10 cellular contexts compared by ENCODE assay signal in the genomic region with DNA sequence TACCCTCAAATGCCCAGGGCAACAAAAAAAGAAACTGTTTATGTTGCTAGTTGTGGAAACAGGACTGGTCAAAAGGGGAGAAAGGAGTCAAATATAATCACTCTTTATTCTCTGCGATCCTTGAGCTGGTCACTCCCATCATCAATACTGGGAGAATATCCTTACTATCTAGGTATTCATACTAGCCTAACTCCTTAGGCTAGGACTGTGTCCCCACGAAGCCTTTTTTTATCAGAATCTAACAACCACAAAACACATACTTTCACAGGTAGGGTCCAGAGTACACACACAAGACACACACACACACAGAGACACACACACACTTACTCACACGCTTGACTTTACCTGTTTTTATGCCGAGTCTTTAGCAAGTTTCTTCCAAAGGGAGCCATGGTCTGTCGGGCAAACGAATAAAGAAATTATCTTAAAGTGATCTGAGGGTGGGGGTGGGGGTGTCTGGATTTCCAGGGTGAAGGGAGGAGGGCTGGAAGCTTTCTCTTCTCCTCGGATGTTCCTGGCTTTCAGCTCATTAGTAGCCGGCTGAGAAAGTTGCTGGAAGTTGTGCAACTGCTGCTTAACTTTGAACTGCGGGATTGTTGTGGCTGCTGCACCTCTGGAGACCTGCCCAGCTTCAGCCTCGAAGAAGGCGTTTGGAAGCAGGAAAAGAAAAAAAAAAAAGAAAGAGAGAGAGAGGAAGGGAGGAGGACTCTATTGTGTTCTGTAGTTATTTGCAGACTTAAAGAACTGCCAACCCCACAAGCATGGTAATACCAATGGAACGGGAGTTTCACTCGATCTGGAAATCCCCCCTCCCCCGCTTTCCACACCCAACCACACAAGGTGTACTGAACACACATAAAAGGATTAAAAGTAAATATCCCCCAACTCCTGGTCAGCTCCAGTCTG. TPM values are rescaled to one million over a fixed set of nuclear protein-coding genes. Genes with fewer than 3 reads are reported as not detected.
A peak's percentile ranks its signal among the peaks of the same experiment; 100 is the strongest.
DNase-seq lines count a peak whose midpoint lies in the region; ATAC-seq and TF ChIP-seq lines count a peak whose summit lies in the region.
"Had no signal": no experiment of that assay in that cellular context is flagged by ENCODE, and none has a peak within 500 bp of the region (broad histone marks: within the 10 kb centered on the region; RNA-seq: fewer than 3 reads in every experiment).

TSS of gene RASSF9 (minus strand) at position 600 of the 906 bp plus-strand sequence. CDS start at position 392, 208 bp downstream.

- POLR2A ChIA-PET in CD4-positive, alpha-beta T cell (lab: Charles Lee), result no interaction called here

- H3K27ac ChIP-seq in muscle layer of duodenum (ENCODE audit: low read length), result peak within 1 kb of the TSS; percentile 89
- no peak within 1 kb of the TSS for H3K27ac ChIP-seq in CD4-positive, alpha-beta T cell (ENCODE audit: low read depth, low read length)

- H3K4me1 Mint-ChIP-seq in CD4-positive, alpha-beta T cell (ENCODE audit: low read depth), result no peaks in the 10 kb centered on the region

- H3K36me3 Mint-ChIP-seq in CD4-positive, alpha-beta T cell (ENCODE audit: low read depth), result no peaks in the 10 kb centered on the region

- no peaks in the 10 kb centered on the region for H3K27me3 ChIP-seq in muscle layer of duodenum (ENCODE audit: low read depth, low read length)
- H3K27me3 ChIP-seq in CD4-positive, alpha-beta T cell (ENCODE audit: control insufficient read depth, insufficient read depth, low read length), result no peaks in the 10 kb centered on the region

- H3K4me3 Mint-ChIP-seq in CD4-positive, alpha-beta T cell, result no peak within 1 kb of the TSS

- ATAC-seq in esophagus mucosa (peak; percentile 89), GM18873 (IDR thresholded peaks at IDR 0.05; ENCODE audit: low FRiP score, unreplicated experiment) (no peak)
- ATAC-seq in CD4-positive, alpha-beta T cell (ENCODE audit: poor library complexity), result no peak

- peak within 1 kb of the TSS; percentile 52 for H3K4me3 ChIP-seq in AG09309 (ENCODE audit: control insufficient read depth, low read depth, low read length)
- peak within 1 kb of the TSS; percentile 51 to 70 for H3K4me3 ChIP-seq in muscle layer of duodenum (ENCODE audit: low read depth in 1 of 2, low read length in 2 of 2)

- intact Hi-C loops in CD4-positive, alpha-beta T cell (cut with DNase I, micrococcal nuclease), result no loop called here

- peaks cover 6 to 8% of the 10 kb centered on the region in 2 donors for H3K4me1 ChIP-seq in muscle layer of duodenum (ENCODE audit: control insufficient read depth in 1 of 2, insufficient read depth in 2 of 2, low read length in 2 of 2)

- DNase-seq in AG09309 (ENCODE audit: low read depth) (peak; percentile 77), NCI-H146 (lab: John Stamatoyannopoulos, UW) (peak; percentile 64), NCI-H1436 treated with DMSO at 0.1 percent for 48 hours (lab: John Stamatoyannopoulos, UW) (no peak), epidermal melanocyte (ENCODE audit: insufficient read length, low spot score) (no peak)
- DNase-seq in CD4-positive, alpha-beta T cell, result no peak
- DNase-seq: DND-41, NCI-H510A treated with DMSO at 0.1 percent for 48 hours had no signal

- no peaks in the 10 kb centered on the region for H3K27me3 Mint-ChIP-seq in CD4-positive, alpha-beta T cell

- CTCF ChIA-PET in CD4-positive, alpha-beta T cell (lab: Charles Lee), result no interaction called here

- no peak within 1 kb of the TSS for H3K27ac Mint-ChIP-seq in CD4-positive, alpha-beta T cell

- no peak for TF ChIP-seq CTCF in AG09309 (IDR thresholded peaks at IDR 0.05; ENCODE audit: control insufficient read depth, insufficient read depth, low read depth, low read length, missing control alignments)
- no peak for TF ChIP-seq CTCF in CD4-positive, alpha-beta T cell (IDR thresholded peaks at IDR 0.05)

- H3K9me3 ChIP-seq in muscle layer of duodenum (ENCODE audit: control insufficient read depth in 1 of 2, low read length in 2 of 2), result no peaks in the 10 kb centered on the region
- no peaks in the 10 kb centered on the region for H3K9me3 ChIP-seq in CD4-positive, alpha-beta T cell (ENCODE audit: control insufficient read depth, low read length)

- H3K9me3 Mint-ChIP-seq in CD4-positive, alpha-beta T cell, result no peaks in the 10 kb centered on the region

- H3K36me3 ChIP-seq in muscle layer of duodenum (ENCODE audit: control insufficient read depth in 1 of 2, insufficient read depth in 2 of 2, low read length in 2 of 2), result no peaks in the 10 kb centered on the region

RNA-seq across cellular contexts. Expression of gene RASSF9, which starts in this region (rescaled TPM):
- total RNA-seq in esophagus mucosa, result 4.6 TPM
- total RNA-seq in CD4-positive, alpha-beta T cell, result not detected

Comparison
In these comparisons a context has a peak if more than half of its experiments do, and no peak if none do; other contexts are left out.
1. DNase-seq: peak in AG09309 (single experiment) and NCI-H146 (single experiment); none in NCI-H1436 treated with DMSO at 0.1 percent for 48 hours (single experiment), CD4-positive, alpha-beta T cell (0 of 10) and epidermal melanocyte (single experiment).